ENCODE assay signal across 33 cellular contexts in genomic region chr1:187146388-187146787, GRCh38.
"Had no signal": no experiment of that assay in that cellular context is flagged by ENCODE, and none has a peak within 500 bp of the region (broad histone marks: within the 10 kb centered on the region; RNA-seq: fewer than 3 reads in every experiment).

No MANE protein-coding gene starts in this region.

- H3K27ac ChIP-seq: adrenal gland, ascending aorta, body of pancreas, brain microvascular endothelial cell, breast epithelium, cardiac muscle cell had no signal

- H3K36me3 ChIP-seq: adrenal gland, ascending aorta, brain microvascular endothelial cell, breast epithelium, cardiac muscle cell had no signal

- DNase-seq: activated effector memory CD4-positive, alpha-beta T cell treated with anti-CD3 and anti-CD28 coated beads, Interleukin-2, amount 50 U/mL, for 16 hours; activated effector memory CD4-positive, alpha-beta T cell treated with Interleukin-2 at 50 U/mL for 16 hours; activated gamma-delta T cell; activated gamma-delta T cell treated with Interleukin-2 at 50 U/mL for 16 hours; activated naive CD4-positive, alpha-beta T cell; activated naive CD4-positive, alpha-beta T cell treated with anti-CD3 and anti-CD28 coated beads for 36 hours; activated naive CD4-positive, alpha-beta T cell treated with anti-CD3 and anti-CD28 coated beads, Interleukin-2, amount 10 ng/mL, durations not matched to agents 7 days and 5 days; activated naive CD4-positive, alpha-beta T cell treated with anti-CD3 and anti-CD28 coated beads, Interleukin-2, amount 50 U/mL, for 16 hours; activated naive CD4-positive, alpha-beta T cell treated with Interleukin-2 at 50 U/mL for 16 hours; activated naive CD8-positive, alpha-beta T cell treated with anti-CD3 and anti-CD28 coated beads for 36 hours; activated naive CD8-positive, alpha-beta T cell treated with anti-CD3 and anti-CD28 coated beads, Interleukin-2, amount 10 ng/mL, durations not matched to agents 7 days and 5 days; activated naive CD8-positive, alpha-beta T cell treated with anti-CD3 and anti-CD28 coated beads, Interleukin-2, amount 50 U/mL, for 24 hours; activated T-cell treated with anti-CD3 and anti-CD28 coated beads, Interleukin-2, amount 50 U/mL, for 24 hours; activated T-cell treated with anti-CD3 and anti-CD28 coated beads, Interleukin-2, amount 50 U/mL, for 4 hours; activated T-cell treated with anti-CD3 and anti-CD28 coated beads, Interleukin-2, amount 50 U/mL, for 48 hours; activated T-cell treated with anti-CD3 and anti-CD28 coated beads, Interleukin-2, amount 50 U/mL, for 72 hours; adrenal gland; amniotic stem cell; amygdala; anterior cingulate cortex; aorta; body of pancreas; brain microvascular endothelial cell; caudate nucleus; central memory CD4-positive, alpha-beta T cell; cerebellar nuclear complex had no signal

- H3K4me3 ChIP-seq: adrenal gland, ascending aorta, body of pancreas, breast epithelium, cardiac muscle cell had no signal

- H3K9me3 ChIP-seq: adrenal gland, ascending aorta, body of pancreas had no signal

- ATAC-seq: activated naive CD4-positive, alpha-beta T cell treated with anti-CD3 and anti-CD28 coated beads, Interleukin-2, amount 50 U/mL, for 72 hours; activated naive CD8-positive, alpha-beta T cell treated with anti-CD3 and anti-CD28 coated beads, Interleukin-2, amount 50 U/mL, for 24 hours; activated T-cell treated with anti-CD3 and anti-CD28 coated beads, Interleukin-2, amount 50 U/mL, for 4 hours; activated T-cell treated with anti-CD3 and anti-CD28 coated beads, Interleukin-2, amount 50 U/mL, for 72 hours; activated T-helper 17 cell treated with anti-CD3 and anti-CD28 coated beads, Interleukin-2, amount 50 U/mL, for 72 hours; body of pancreas had no signal

- H3K27me3 ChIP-seq: adrenal gland, ascending aorta, body of pancreas, brain microvascular endothelial cell, breast epithelium, cardiac muscle cell had no signal

- H3K4me1 ChIP-seq: adrenal gland, ascending aorta, body of pancreas, breast epithelium had no signal

- FAIRE-seq: astrocyte, bronchial epithelial cell had no signal
